Comparison of ENCODE assay signal across 1 cellular context in the genomic region with DNA sequence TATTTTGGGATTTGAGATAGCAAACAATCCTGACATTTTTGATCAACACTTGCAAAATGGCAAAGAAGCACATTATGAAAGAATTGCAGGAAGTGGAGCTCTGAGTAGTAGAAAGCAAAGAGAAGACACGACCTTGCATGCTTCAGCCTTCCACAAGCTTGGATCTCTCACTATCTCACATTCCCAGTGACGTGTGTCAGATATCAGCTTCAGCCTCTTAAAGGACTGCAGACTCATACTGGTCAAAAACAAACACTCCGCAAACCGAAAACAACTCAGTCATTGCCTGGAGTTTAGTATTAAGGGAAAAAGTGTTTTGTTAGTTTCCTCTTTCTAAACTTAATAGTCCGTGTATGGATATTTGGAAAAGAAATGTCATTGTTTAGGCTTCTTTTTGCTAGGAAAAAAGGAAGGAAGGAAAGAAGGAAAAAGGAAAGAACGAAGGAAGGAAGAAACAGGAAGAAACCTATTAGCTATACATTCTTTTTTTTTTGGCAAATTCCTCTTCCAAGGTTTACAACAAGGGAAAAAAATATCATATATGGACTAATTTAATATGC.
TF ChIP-seq lines count a peak whose summit lies in the region.

No MANE protein-coding gene starts in this region.

TF ChIP-seq in HEK293, 187 proteins besides CTCF, POLR2A, EP300 and RAD21 (continued from another document):
- TF ChIP-seq, protein P1, sequence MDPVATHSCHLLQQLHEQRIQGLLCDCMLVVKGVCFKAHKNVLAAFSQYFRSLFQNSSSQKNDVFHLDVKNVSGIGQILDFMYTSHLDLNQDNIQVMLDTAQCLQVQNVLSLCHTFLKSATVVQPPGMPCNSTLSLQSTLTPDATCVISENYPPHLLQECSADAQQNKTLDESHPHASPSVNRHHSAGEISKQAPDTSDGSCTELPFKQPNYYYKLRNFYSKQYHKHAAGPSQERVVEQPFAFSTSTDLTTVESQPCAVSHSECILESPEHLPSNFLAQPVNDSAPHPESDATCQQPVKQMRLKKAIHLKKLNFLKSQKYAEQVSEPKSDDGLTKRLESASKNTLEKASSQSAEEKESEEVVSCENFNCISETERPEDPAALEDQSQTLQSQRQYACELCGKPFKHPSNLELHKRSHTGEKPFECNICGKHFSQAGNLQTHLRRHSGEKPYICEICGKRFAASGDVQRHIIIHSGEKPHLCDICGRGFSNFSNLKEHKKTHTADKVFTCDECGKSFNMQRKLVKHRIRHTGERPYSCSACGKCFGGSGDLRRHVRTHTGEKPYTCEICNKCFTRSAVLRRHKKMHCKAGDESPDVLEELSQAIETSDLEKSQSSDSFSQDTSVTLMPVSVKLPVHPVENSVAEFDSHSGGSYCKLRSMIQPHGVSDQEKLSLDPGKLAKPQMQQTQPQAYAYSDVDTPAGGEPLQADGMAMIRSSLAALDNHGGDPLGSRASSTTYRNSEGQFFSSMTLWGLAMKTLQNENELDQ (tag by site-specific recombination; IDR thresholded peaks at IDR 0.05; ENCODE audit: low read depth), result no peak
- TF ChIP-seq ZNF610 (tag by site-specific recombination; IDR thresholded peaks at IDR 0.05; ENCODE audit: borderline replicate concordance) (no peak), SCRT1 (tag by site-specific recombination; IDR thresholded peaks at IDR 0.05; ENCODE audit: borderline replicate concordance) (no peak), ZNF366 (tag by site-specific recombination; conservative IDR thresholded peaks at IDR 0.05) (peak; percentile 52; the same call in 1 of the 2 replicates), ZNF335 (tag by site-specific recombination; conservative IDR thresholded peaks at IDR 0.05) (peak; percentile 34), ZNF274 (IDR thresholded peaks at IDR 0.05; ENCODE audit: low read length) (no peak), ZNF274 (tag by site-specific recombination; IDR thresholded peaks at IDR 0.05; ENCODE audit: borderline replicate concordance) (no peak)
- TF ChIP-seq, protein P2, sequence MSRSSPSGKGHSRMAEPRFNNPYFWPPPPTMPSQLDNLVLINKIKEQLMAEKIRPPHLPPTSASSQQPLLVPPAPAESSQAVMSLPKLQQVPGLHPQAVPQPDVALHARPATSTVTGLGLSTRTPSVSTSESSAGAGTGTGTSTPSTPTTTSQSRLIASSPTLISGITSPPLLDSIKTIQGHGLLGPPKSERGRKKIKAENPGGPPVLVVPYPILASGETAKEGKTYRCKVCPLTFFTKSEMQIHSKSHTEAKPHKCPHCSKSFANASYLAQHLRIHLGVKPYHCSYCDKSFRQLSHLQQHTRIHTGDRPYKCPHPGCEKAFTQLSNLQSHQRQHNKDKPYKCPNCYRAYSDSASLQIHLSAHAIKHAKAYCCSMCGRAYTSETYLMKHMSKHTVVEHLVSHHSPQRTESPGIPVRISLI (tag by site-specific recombination; IDR thresholded peaks at IDR 0.05), result no peak
